In the genomic region with DNA sequence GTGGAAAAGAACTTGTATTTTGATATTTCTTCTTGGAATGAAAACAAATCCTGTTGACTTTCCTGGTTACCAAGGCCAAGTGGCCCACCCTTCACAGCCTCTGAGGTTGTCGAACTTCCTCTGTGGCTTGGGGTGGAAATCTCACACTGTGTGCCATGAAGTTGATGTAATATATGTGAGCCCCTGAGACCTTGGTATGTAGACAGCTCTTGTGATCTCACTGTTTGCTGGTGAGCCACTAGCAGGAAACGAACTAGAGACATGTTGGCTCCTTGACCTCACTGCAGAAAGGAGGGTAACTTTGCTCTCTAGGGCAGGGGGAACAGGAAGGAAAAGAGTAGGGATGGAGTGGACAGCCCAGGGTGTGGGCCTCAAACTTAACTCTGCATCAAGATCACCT, we compare ENCODE assay signal across 15 cellular contexts.
DNase-seq lines count a peak whose midpoint lies in the region; ATAC-seq and TF ChIP-seq lines count a peak whose summit lies in the region.
"Had no signal": no experiment of that assay in that cellular context is flagged by ENCODE, and none has a peak within 500 bp of the region (broad histone marks: within the 10 kb centered on the region; RNA-seq: fewer than 3 reads in every experiment).

No MANE protein-coding gene starts in this region.

- CTCF ChIA-PET in A673 (lab: Charles Lee), result no interaction called here

- peak; percentile 13 for ATAC-seq in left colon
- peak; percentile 77 for ATAC-seq in stimulated activated effector memory CD8-positive, alpha-beta T cell treated with anti-CD3 and anti-CD28 coated beads, Interleukin-12 subunit alpha, Interleukin-12 subunit beta, amount 100 ng/mL, for 72 hours
- ATAC-seq in GM19035 (IDR thresholded peaks at IDR 0.05; ENCODE audit: unreplicated experiment), result no peak
- ATAC-seq: activated naive CD4-positive, alpha-beta T cell treated with anti-CD3 and anti-CD28 coated beads, Interleukin-2, amount 50 U/mL, for 72 hours; esophagus mucosa; Panc1 had no signal

- H3K4me1 Mint-ChIP-seq in stimulated activated effector memory CD8-positive, alpha-beta T cell treated with anti-CD3 and anti-CD28 coated beads, Interleukin-12 subunit alpha, Interleukin-12 subunit beta, amount 100 ng/mL, for 72 hours, result peaks cover 79% of the 10 kb centered on the region

- H3K36me3 Mint-ChIP-seq in stimulated activated effector memory CD8-positive, alpha-beta T cell treated with anti-CD3 and anti-CD28 coated beads, Interleukin-12 subunit alpha, Interleukin-12 subunit beta, amount 100 ng/mL, for 72 hours, result peaks cover 25% of the 10 kb centered on the region

- peaks cover 22% of the 10 kb centered on the region for H3K4me1 ChIP-seq in A673 (ENCODE audit: insufficient read depth, low read length, poor library complexity, severe bottlenecking)
- H3K4me1 ChIP-seq: Caco-2, parathyroid adenoma had no signal

- in situ Hi-C loops in KBM-7 (cut with MboI; ENCODE audit: low pct_unique_long_range_greater_than_20kb, low sequenced_read_pairs), result no loop called here
- in situ Hi-C loops in astrocyte of the spinal cord (cut with HindIII; ENCODE audit: low sequenced_read_pairs), result no loop called here

- no peaks in the 10 kb centered on the region for H3K9me3 ChIP-seq in A673 (ENCODE audit: low read depth, low read length, poor library complexity, severe bottlenecking)
- H3K9me3 ChIP-seq: Caco-2 had no signal

- peak overlapping the region; percentile 93 for H3K27ac Mint-ChIP-seq in stimulated activated effector memory CD8-positive, alpha-beta T cell treated with anti-CD3 and anti-CD28 coated beads, Interleukin-12 subunit alpha, Interleukin-12 subunit beta, amount 100 ng/mL, for 72 hours
- H3K27ac Mint-ChIP-seq: activated CD4-positive, alpha-beta memory T cell treated with anti-CD3 and anti-CD28 coated beads for 36 hours had no signal

- no TSS peak for BruUV-seq in A673 (replicated peaks; lab: Mats Ljungman, UMichigan)

- intact Hi-C loops in left colon (cut with DNase I, micrococcal nuclease), result loop anchor here in 1 of 2 donors (10.0 kb wide), 1 partner anchor 475 kb away; the partner anchor contains the start of gene NR3C1
- intact Hi-C loops in A673 (cut with micrococcal nuclease; ENCODE audit: unreplicated experiment), result loop anchor here (10.0 kb wide), 1 partner anchor 1035 kb away; no protein-coding TSS in a partner anchor

- POLR2A ChIA-PET in A673 (lab: Charles Lee; ENCODE audit: low non-redundant PET), result no interaction called here

- no peak for TF ChIP-seq CTCF in astrocyte of the spinal cord (IDR thresholded peaks at IDR 0.05; ENCODE audit: low read depth, low read length)
- no peak for TF ChIP-seq CTCF in A673 (conservative IDR thresholded peaks at IDR 0.05; ENCODE audit: low read depth, low read length)

- H3K36me3 ChIP-seq in A673 (ENCODE audit: insufficient read depth, low read length, poor library complexity, severe bottlenecking), result no peaks in the 10 kb centered on the region

- H3K4me3 ChIP-seq in astrocyte of the spinal cord (ENCODE audit: low read depth, low read length) (no peak overlapping the region), A673 (ENCODE audit: low read depth, low read length, poor library complexity, severe bottlenecking) (no peak overlapping the region)

- H3K4me3 Mint-ChIP-seq in stimulated activated effector memory CD8-positive, alpha-beta T cell treated with anti-CD3 and anti-CD28 coated beads, Interleukin-12 subunit alpha, Interleukin-12 subunit beta, amount 100 ng/mL, for 72 hours, result peak overlapping the region; percentile 14
- H3K4me3 Mint-ChIP-seq: activated CD4-positive, alpha-beta memory T cell treated with anti-CD3 and anti-CD28 coated beads for 36 hours had no signal

- H3K27me3 ChIP-seq in A673 (replicated peaks; ENCODE audit: insufficient read depth, low read depth, low read length, poor library complexity), result no peaks in the 10 kb centered on the region

- peak; percentile 87 for DNase-seq in KBM-7
- DNase-seq in astrocyte of the spinal cord (ENCODE audit: low read depth, low spot score), result peak; percentile 56
- no peak for DNase-seq in left colon
- DNase-seq in stimulated activated effector memory CD8-positive, alpha-beta T cell treated with anti-CD3 and anti-CD28 coated beads, Interleukin-12 subunit alpha, Interleukin-12 subunit beta, amount 100 ng/mL, for 72 hours (ENCODE audit: low spot score in 2 of 2), result no peak
- no peak for DNase-seq in A673 (ENCODE audit: low spot score)
- no peak for DNase-seq in stimulated activated CD4-positive, alpha-beta T cell treated with anti-CD3 and anti-CD28 coated beads, Interleukin-2, amount 100 ng/mL, for 24 hours
- DNase-seq: activated CD4-positive, alpha-beta memory T cell treated with anti-CD3 and anti-CD28 coated beads for 36 hours; Caco-2; mesendoderm; stimulated activated CD4-positive, alpha-beta T cell treated with anti-CD3 and anti-CD28 coated beads, Interleukin-2, amount 100 ng/mL, for 48 hours had no signal

- no peaks in the 10 kb centered on the region for H3K9me3 Mint-ChIP-seq in stimulated activated effector memory CD8-positive, alpha-beta T cell treated with anti-CD3 and anti-CD28 coated beads, Interleukin-12 subunit alpha, Interleukin-12 subunit beta, amount 100 ng/mL, for 72 hours
- H3K9me3 Mint-ChIP-seq: activated CD4-positive, alpha-beta memory T cell treated with anti-CD3 and anti-CD28 coated beads for 36 hours; activated naive CD4-positive, alpha-beta T cell treated with anti-CD3 and anti-CD28 coated beads, Interleukin-2, amount 50 U/mL, for 72 hours had no signal

- no peak overlapping the region for H3K27ac ChIP-seq in A673 (ENCODE audit: low read depth, low read length, poor library complexity, severe bottlenecking)
- H3K27ac ChIP-seq: parathyroid adenoma had no signal

Comparison
In these comparisons a context has a peak if more than half of its experiments do, and no peak if none do; other contexts are left out.
1. DNase-seq: peak in KBM-7 (single experiment) and astrocyte of the spinal cord (single experiment); none in left colon (0 of 2), stimulated activated effector memory CD8-positive, alpha-beta T cell treated with anti-CD3 and anti-CD28 coated beads, Interleukin-12 subunit alpha, Interleukin-12 subunit beta, amount 100 ng/mL, for 72 hours (0 of 2), A673 (single experiment) and stimulated activated CD4-positive, alpha-beta T cell treated with anti-CD3 and anti-CD28 coated beads, Interleukin-2, amount 100 ng/mL, for 24 hours (0 of 2).